8 cellular contexts compared by ENCODE assay signal in the genomic region with DNA sequence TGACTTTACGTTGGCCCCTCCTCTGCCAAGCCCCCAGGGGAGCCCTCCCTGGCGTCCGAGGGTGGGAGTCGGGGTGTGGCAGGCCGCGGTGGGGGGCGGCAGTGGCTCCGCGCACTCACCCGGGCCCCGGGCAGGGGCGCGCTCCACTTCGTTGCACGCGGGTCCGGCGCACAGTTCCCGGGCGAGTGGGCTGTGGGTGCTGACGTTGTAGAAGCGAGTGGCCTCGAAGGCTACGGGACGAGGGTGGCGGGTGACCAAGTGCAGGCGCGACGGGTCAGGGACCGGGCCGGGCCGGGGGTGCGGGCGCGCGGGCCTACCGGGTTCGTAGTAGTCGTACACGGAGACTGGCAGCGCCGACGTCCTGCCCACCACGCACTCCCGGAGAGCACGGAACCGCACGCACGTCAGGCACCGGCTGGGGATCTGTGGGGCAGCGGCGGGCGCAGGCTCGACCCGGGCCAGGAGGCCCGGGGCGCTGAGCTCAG. TPM values are rescaled to one million over a fixed set of nuclear protein-coding genes. Genes with fewer than 3 reads are reported as not detected.
DNase-seq lines count a peak whose midpoint lies in the region; ATAC-seq and TF ChIP-seq lines count a peak whose summit lies in the region.

No MANE protein-coding gene starts in this region.

- H4K91ac ChIP-seq in mesenchymal stem cell (ENCODE audit: low read length): peak overlapping the region; percentile 92

- H3K4me3 ChIP-seq in HL-60 (replicated peaks; ENCODE audit: insufficient read depth, low read length): peak overlapping the region; percentile 27
- peak overlapping the region; percentile 47 to 60 for H3K4me3 ChIP-seq in mesenchymal stem cell (ENCODE audit: insufficient read depth in 1 of 2, low read depth in 1 of 2, low read length in 2 of 2)
- peak overlapping the region; percentile 33 to 52 for H3K4me3 ChIP-seq in uterus

- no peaks in the 10 kb centered on the region for H3K36me3 Mint-ChIP-seq in chondrocyte (ENCODE audit: low read depth)

- no peaks in the 10 kb centered on the region for H3K9me3 ChIP-seq in mesenchymal stem cell (ENCODE audit: control insufficient read depth, low read length)
- no peaks in the 10 kb centered on the region for H3K9me3 ChIP-seq in uterus

- DNase-seq in HL-60 (ENCODE audit: low read depth in 1 of 2, low spot score in 1 of 2) (no peak), chondrocyte (ENCODE audit: low spot score) (no peak), mesenchymal stem cell (peak; percentile 68), uterus (peak in 1 of 2 donors; percentile 54), T1000 (lab: John Stamatoyannopoulos, UW) (no peak), activated gamma-delta T cell treated with Interleukin-2 at 50 U/mL for 16 hours (no peak)
- DNase-seq in activated CD4-positive, alpha-beta T cell treated with anti-CD3 and anti-CD28 coated beads, Interleukin-2, amount 50 U/mL, for 1 hour: no peak

- H3K27me3 Mint-ChIP-seq in chondrocyte (ENCODE audit: low read depth): no peaks in the 10 kb centered on the region

- intact Hi-C loops in uterus (cut with DNase I; ENCODE audit: low total_unique reads): no loop called here

- peak overlapping the region; percentile 92 to 97 for H3K18ac ChIP-seq in mesenchymal stem cell (ENCODE audit: low read depth in 1 of 2, low read length in 2 of 2)

- no peaks in the 10 kb centered on the region for H3K9me3 Mint-ChIP-seq in chondrocyte (ENCODE audit: low read depth)

- H3K79me1 ChIP-seq in mesenchymal stem cell (replicated peaks; ENCODE audit: low read length, poor library complexity, severe bottlenecking): no peaks in the 10 kb centered on the region

- no peak overlapping the region for H2AK5ac ChIP-seq in mesenchymal stem cell (ENCODE audit: low read length, severe bottlenecking)

- peak overlapping the region; percentile 85 to 86 for H3K4ac ChIP-seq in mesenchymal stem cell (ENCODE audit: low read depth in 1 of 2, low read length in 2 of 2)

- H3K9ac ChIP-seq in mesenchymal stem cell (ENCODE audit: low read length): no peak overlapping the region

- H3K23ac ChIP-seq in mesenchymal stem cell (ENCODE audit: low read length in 2 of 2): peak overlapping the region in 1 of 2 experiments; percentile 91

- TF ChIP-seq POLR2A in uterus (IDR thresholded peaks at IDR 0.05): peak; percentile 58 to 69

- peak; percentile 10 for ATAC-seq in GM19452 (IDR thresholded peaks at IDR 0.05; ENCODE audit: unreplicated experiment)

- no peak overlapping the region for H2BK5ac ChIP-seq in mesenchymal stem cell (ENCODE audit: low read depth, low read length, poor library complexity, severe bottlenecking)

- peaks cover 7% of the 10 kb centered on the region for H3K4me1 Mint-ChIP-seq in chondrocyte (ENCODE audit: low read depth)

- H3K14ac ChIP-seq in mesenchymal stem cell (ENCODE audit: low read length in 2 of 2): peak overlapping the region in 1 of 2 experiments; percentile 90

- no peak for TF ChIP-seq CTCF in HL-60 (IDR thresholded peaks at IDR 0.05; ENCODE audit: insufficient read depth, low read length)
- no peak for TF ChIP-seq CTCF in chondrocyte (IDR thresholded peaks at IDR 0.05)
- no peak for TF ChIP-seq CTCF in uterus (IDR thresholded peaks at IDR 0.05)

- H3K4me3 Mint-ChIP-seq in chondrocyte (ENCODE audit: unreplicated experiment): peak overlapping the region; percentile 65

- H2BK12ac ChIP-seq in mesenchymal stem cell (ENCODE audit: low read length in 2 of 2): peak overlapping the region in 1 of 2 experiments; percentile 88

- peak overlapping the region; percentile 96 for H4K8ac ChIP-seq in mesenchymal stem cell (ENCODE audit: low read length)

- peak overlapping the region; percentile 98 for H2AFZ ChIP-seq in mesenchymal stem cell (ENCODE audit: low read depth, low read length)

- WGBS in mesenchymal stem cell: 4% methylated on average over 56 of the region's 57 CpGs

- H2BK120ac ChIP-seq in mesenchymal stem cell (ENCODE audit: low read depth, low read length): peak overlapping the region; percentile 89

- H3K36me3 ChIP-seq in mesenchymal stem cell (ENCODE audit: control insufficient read depth in 1 of 2, insufficient read depth in 2 of 2, low read depth in 1 of 2, low read length in 2 of 2) (no peaks in the 10 kb centered on the region), uterus (no peaks in the 10 kb centered on the region)

- H3K27ac ChIP-seq in HL-60 (replicated peaks) (no peak overlapping the region), mesenchymal stem cell (ENCODE audit: low read length, poor library complexity, severe bottlenecking) (no peak overlapping the region), uterus (peak overlapping the region; percentile 69 to 84)

- peaks cover 19% of the 10 kb centered on the region for H3K27me3 ChIP-seq in HL-60 (ENCODE audit: insufficient read depth, poor library complexity, severe bottlenecking)
- peaks cover 5 to 37% of the 10 kb centered on the region in 2 experiments for H3K27me3 ChIP-seq in mesenchymal stem cell (ENCODE audit: control insufficient read depth in 1 of 2, insufficient read depth in 1 of 2, low read length in 2 of 2)
- H3K27me3 ChIP-seq in uterus: no peaks in the 10 kb centered on the region

- peaks cover 12% of the 10 kb centered on the region for H3K4me1 ChIP-seq in mesenchymal stem cell (ENCODE audit: control insufficient read depth, insufficient read depth, low read depth, low read length)
- peaks cover 0 to 7% of the 10 kb centered on the region in 2 donors for H3K4me1 ChIP-seq in uterus

- peak overlapping the region; percentile 17 for H3K27ac Mint-ChIP-seq in chondrocyte (ENCODE audit: unreplicated experiment)

- peak overlapping the region; percentile 36 for H2BK15ac ChIP-seq in mesenchymal stem cell (ENCODE audit: low read depth, poor library complexity, severe bottlenecking)

- H3K4me2 ChIP-seq in mesenchymal stem cell (ENCODE audit: low read length, poor library complexity, severe bottlenecking): peak overlapping the region; percentile 85

RNA-seq across cellular contexts. Expression of gene F2RL3, which starts 8.8 kb away (rescaled TPM):
- total RNA-seq in chondrocyte: 0.05 to 0.10 TPM in 2 of 3 replicates, not detected in the other
- polyA plus RNA-seq in mesenchymal stem cell (2013, experiment 1 of 2): 10.2 TPM
- polyA plus RNA-seq in mesenchymal stem cell (2013, experiment 2 of 2): 9.7 TPM
- total RNA-seq in uterus: 10 to 100 TPM in 1 of 4 donors, 1 to 10 TPM in 2, under 1 TPM in 1; 0.07 to 20.0 (median 6.3) TPM

Comparison
In these comparisons a context has a peak if more than half of its experiments do, and no peak if none do; other contexts are left out.
1. H3K27ac ChIP-seq: peak in uterus (2 of 2); none in HL-60 (single experiment) and mesenchymal stem cell (single experiment).
2. Peak in every context shown above with its lines, with median percentiles within 50 percentile points of each other: H3K4me3 ChIP-seq.